8 cellular contexts compared by ENCODE assay signal in genomic region chr3:186849392-186849975, GRCh38. TPM values are rescaled to one million over a fixed set of nuclear protein-coding genes. Genes with fewer than 3 reads are reported as not detected.
DNase-seq lines count a peak whose midpoint lies in the region; ATAC-seq, FAIRE-seq and TF ChIP-seq lines count a peak whose summit lies in the region.
"Had no signal": no experiment of that assay in that cellular context is flagged by ENCODE, and none has a peak within 500 bp of the region (broad histone marks: within the 10 kb centered on the region; RNA-seq: fewer than 3 reads in every experiment).

No MANE protein-coding gene starts in this region.

- ATAC-seq in GM21529 (IDR thresholded peaks at IDR 0.05; ENCODE audit: unreplicated experiment): peak; percentile 89
- peak; percentile 75 for ATAC-seq in activated CD8-positive, alpha-beta T cell treated with anti-CD3 and anti-CD28 coated beads, Interleukin-2, amount 10 ng/mL, durations not matched to agents 7 days and 5 days
- no peak for ATAC-seq in GM19455 (IDR thresholded peaks at IDR 0.05; ENCODE audit: unreplicated experiment)

- peak; percentile 78 for TF ChIP-seq CTCF in DOHH2 (IDR thresholded peaks at IDR 0.05; ENCODE audit: low read depth, low read length, poor library complexity, severe bottlenecking)
- peak; percentile 58 for TF ChIP-seq CTCF in kidney (IDR thresholded peaks at IDR 0.05; ENCODE audit: borderline replicate concordance, extremely low read depth, insufficient read depth)
- peak in 1 of 3 experiments; percentile 16 for TF ChIP-seq CTCF in testis (IDR thresholded peaks at IDR 0.05)

- H3F3A ChIP-seq in DOHH2 (ENCODE audit: control insufficient read depth, insufficient read depth): no peaks in the 10 kb centered on the region

- H3K79me2 ChIP-seq in DOHH2 (ENCODE audit: control insufficient read depth, low read length): no peaks in the 10 kb centered on the region

- H3K4me1 ChIP-seq in DOHH2 (ENCODE audit: control insufficient read depth, low read length): peaks cover 19% of the 10 kb centered on the region
- no peaks in the 10 kb centered on the region for H3K4me1 ChIP-seq in kidney (ENCODE audit: control insufficient read depth in 1 of 2, insufficient read depth in 1 of 2, low read depth in 1 of 2, low read length in 2 of 2)
- H3K4me1 ChIP-seq in testis: no peaks in the 10 kb centered on the region

- intact Hi-C loops in kidney (cut with DNase I): loop anchor here (10.0 kb wide), 1 partner anchor 315 kb away; no protein-coding TSS in a partner anchor
- intact Hi-C loops in testis (cut with DNase I; ENCODE audit: low total_unique reads): no loop called here

- no peak overlapping the region for H3K9ac ChIP-seq in kidney (ENCODE audit: low read length in 2 of 2)

- peaks cover 10% of the 10 kb centered on the region for H3K4me1 Mint-ChIP-seq in activated CD8-positive, alpha-beta T cell treated with anti-CD3 and anti-CD28 coated beads, Interleukin-2, amount 10 ng/mL, durations not matched to agents 7 days and 5 days (ENCODE audit: low read depth)

- no peak overlapping the region for H3K27ac Mint-ChIP-seq in activated CD8-positive, alpha-beta T cell treated with anti-CD3 and anti-CD28 coated beads, Interleukin-2, amount 10 ng/mL, durations not matched to agents 7 days and 5 days

- TF ChIP-seq POLR2A in testis (IDR thresholded peaks at IDR 0.05): no peak

- H3K4me3 Mint-ChIP-seq in activated CD8-positive, alpha-beta T cell treated with anti-CD3 and anti-CD28 coated beads, Interleukin-2, amount 10 ng/mL, durations not matched to agents 7 days and 5 days: no peak overlapping the region

- H3K36me3 ChIP-seq in DOHH2 (ENCODE audit: control insufficient read depth, low read length) (no peaks in the 10 kb centered on the region), kidney (ENCODE audit: control insufficient read depth in 1 of 2, insufficient read depth in 2 of 2, low read length in 2 of 2) (no peaks in the 10 kb centered on the region), testis (ENCODE audit: low read depth, missing control alignments) (no peaks in the 10 kb centered on the region)

- H3K4me3 ChIP-seq in DOHH2 (ENCODE audit: low read length) (no peak overlapping the region), kidney (ENCODE audit: low read length in 2 of 2) (no peak overlapping the region), testis (no peak overlapping the region)

- H3K27me3 Mint-ChIP-seq in activated CD8-positive, alpha-beta T cell treated with anti-CD3 and anti-CD28 coated beads, Interleukin-2, amount 10 ng/mL, durations not matched to agents 7 days and 5 days (ENCODE audit: low read depth): peaks cover 14% of the 10 kb centered on the region

- H3K27me3 ChIP-seq in DOHH2 (ENCODE audit: control insufficient read depth, low read length): peaks cover 16% of the 10 kb centered on the region
- H3K27me3 ChIP-seq in testis: no peaks in the 10 kb centered on the region

- H3K9me3 ChIP-seq in DOHH2 (ENCODE audit: control insufficient read depth, insufficient read depth, low read length): no peaks in the 10 kb centered on the region
- no peaks in the 10 kb centered on the region for H3K9me3 ChIP-seq in kidney (ENCODE audit: control insufficient read depth in 1 of 2, low read length in 2 of 2)
- no peaks in the 10 kb centered on the region for H3K9me3 ChIP-seq in testis

- POLR2A ChIA-PET in activated CD8-positive, alpha-beta T cell treated with anti-CD3 and anti-CD28 coated beads, Interleukin-2, amount 10 ng/mL, durations not matched to agents 7 days and 5 days (lab: Charles Lee): interaction anchor here (0.6 to 1.6 kb wide), 6 partner anchors 23 to 264 kb away, joined by 3 to 9 read pairs (median 4); no protein-coding TSS in a partner anchor

- H3K27ac ChIP-seq in DOHH2 (ENCODE audit: low read depth, low read length): no peak overlapping the region
- H3K27ac ChIP-seq in kidney (ENCODE audit: low read depth in 2 of 2, low read length in 2 of 2): no peak overlapping the region
- no peak overlapping the region for H3K27ac ChIP-seq in testis

- H3K9me2 ChIP-seq in DOHH2 (replicated peaks; ENCODE audit: control insufficient read depth, low read length): no peaks in the 10 kb centered on the region; the same call in 1 of the 2 replicates

- DNase-seq in NCI-H1105 treated with DMSO at 0.1 percent for 48 hours (lab: John Stamatoyannopoulos, UW) (peak; percentile 76), kidney (no peak), testis (no peak)
- no peak for DNase-seq in activated CD8-positive, alpha-beta T cell treated with anti-CD3 and anti-CD28 coated beads, Interleukin-2, amount 10 ng/mL, durations not matched to agents 7 days and 5 days

- no peaks in the 10 kb centered on the region for H3K36me3 Mint-ChIP-seq in activated CD8-positive, alpha-beta T cell treated with anti-CD3 and anti-CD28 coated beads, Interleukin-2, amount 10 ng/mL, durations not matched to agents 7 days and 5 days (ENCODE audit: low read depth)

- 22 to 30% methylated on average over 1 of the region's 1 CpG for WGBS in testis, 2 donors

- FAIRE-seq in kidney (lab: Jason Lieb, UNC): no peak
- FAIRE-seq: TTC549 had no signal

- no peaks in the 10 kb centered on the region for H4K20me1 ChIP-seq in DOHH2 (ENCODE audit: control insufficient read depth, insufficient read depth, low read depth, low read length)

- CTCF ChIA-PET in activated CD8-positive, alpha-beta T cell treated with anti-CD3 and anti-CD28 coated beads, Interleukin-2, amount 10 ng/mL, durations not matched to agents 7 days and 5 days (lab: Charles Lee): interaction anchor here (0.6 to 4.3 kb wide), 71 partner anchors 10 to 906 kb away, joined by 3 to 78 read pairs (median 4); partner anchors contain the start of genes RPL39L and ST6GAL1

- no peaks in the 10 kb centered on the region for H3K9me3 Mint-ChIP-seq in activated CD8-positive, alpha-beta T cell treated with anti-CD3 and anti-CD28 coated beads, Interleukin-2, amount 10 ng/mL, durations not matched to agents 7 days and 5 days (ENCODE audit: insufficient read depth)

- H3K4me2 ChIP-seq in DOHH2 (ENCODE audit: low read length): 0 out of 2 replicates have a peak overlapping the region, but pooled peaks have one; percentile 12

RNA-seq across cellular contexts. Expression of gene ADIPOQ, which starts 7.0 kb away (rescaled TPM):
- not detected for total RNA-seq in activated CD8-positive, alpha-beta T cell treated with anti-CD3 and anti-CD28 coated beads, Interleukin-2, amount 10 ng/mL, durations not matched to agents 7 days and 5 days
- total RNA-seq in kidney (not detected), testis (under 1 TPM in 1 of 2 donors, not detected in 1; 0.12 TPM)
- polyA plus RNA-seq in kidney (ENCODE audit: insufficient read depth, low read depth, low replicate concordance) (not detected), testis (ENCODE audit: insufficient read depth, low read depth, low replicate concordance) (1.5 TPM)

RNA-seq across cellular contexts. Expression of gene RFC4, which starts 43.2 kb away (rescaled TPM):
- 100 to 1,000 TPM in 1 of 2 experiments, 10 to 100 TPM in 1; 98.9 to 106 TPM for total RNA-seq in activated CD8-positive, alpha-beta T cell treated with anti-CD3 and anti-CD28 coated beads, Interleukin-2, amount 10 ng/mL, durations not matched to agents 7 days and 5 days
- total RNA-seq in kidney (8.9 TPM), testis (10 to 100 TPM; 25.1 to 26.2 TPM)
- polyA plus RNA-seq in kidney (ENCODE audit: insufficient read depth, low read depth, low replicate concordance) (11.1 TPM), testis (ENCODE audit: insufficient read depth, low read depth, low replicate concordance) (30.1 TPM)
